ENCODE assay signal across 1 cellular context in the genomic region with DNA sequence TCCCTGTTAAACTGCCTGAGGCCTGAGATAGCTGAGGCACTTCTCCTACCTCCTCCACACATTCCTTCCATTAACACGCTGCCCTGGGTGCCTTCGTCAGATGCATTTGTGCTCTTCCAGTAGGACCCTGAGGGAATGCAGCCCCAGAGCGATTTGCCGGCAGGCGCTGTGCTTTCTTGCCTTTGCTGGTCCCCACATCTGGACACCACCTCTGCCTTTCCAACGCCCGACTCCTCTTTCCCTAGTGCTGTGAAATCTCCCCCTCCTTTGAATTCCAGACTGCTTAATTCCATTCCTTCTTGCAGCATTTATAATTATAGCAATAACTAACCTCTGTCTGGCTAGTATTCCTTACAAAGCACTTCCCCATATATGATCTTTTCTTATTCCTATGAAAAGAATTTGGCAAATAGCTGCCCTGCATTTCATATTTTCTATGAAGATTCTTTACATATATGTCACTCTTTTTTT.
TF ChIP-seq lines count a peak whose summit lies in the region.

No MANE protein-coding gene starts in this region.

TF ChIP-seq in GM23338, 12 proteins besides CTCF, POLR2A, EP300 and RAD21:
- TF ChIP-seq STAT1 (IDR thresholded peaks at IDR 0.05; ENCODE audit: unreplicated experiment) = no peak
- no peak for TF ChIP-seq POLR2AphosphoS5 (IDR thresholded peaks at IDR 0.05; ENCODE audit: low read depth)
- TF ChIP-seq, protein P1, sequence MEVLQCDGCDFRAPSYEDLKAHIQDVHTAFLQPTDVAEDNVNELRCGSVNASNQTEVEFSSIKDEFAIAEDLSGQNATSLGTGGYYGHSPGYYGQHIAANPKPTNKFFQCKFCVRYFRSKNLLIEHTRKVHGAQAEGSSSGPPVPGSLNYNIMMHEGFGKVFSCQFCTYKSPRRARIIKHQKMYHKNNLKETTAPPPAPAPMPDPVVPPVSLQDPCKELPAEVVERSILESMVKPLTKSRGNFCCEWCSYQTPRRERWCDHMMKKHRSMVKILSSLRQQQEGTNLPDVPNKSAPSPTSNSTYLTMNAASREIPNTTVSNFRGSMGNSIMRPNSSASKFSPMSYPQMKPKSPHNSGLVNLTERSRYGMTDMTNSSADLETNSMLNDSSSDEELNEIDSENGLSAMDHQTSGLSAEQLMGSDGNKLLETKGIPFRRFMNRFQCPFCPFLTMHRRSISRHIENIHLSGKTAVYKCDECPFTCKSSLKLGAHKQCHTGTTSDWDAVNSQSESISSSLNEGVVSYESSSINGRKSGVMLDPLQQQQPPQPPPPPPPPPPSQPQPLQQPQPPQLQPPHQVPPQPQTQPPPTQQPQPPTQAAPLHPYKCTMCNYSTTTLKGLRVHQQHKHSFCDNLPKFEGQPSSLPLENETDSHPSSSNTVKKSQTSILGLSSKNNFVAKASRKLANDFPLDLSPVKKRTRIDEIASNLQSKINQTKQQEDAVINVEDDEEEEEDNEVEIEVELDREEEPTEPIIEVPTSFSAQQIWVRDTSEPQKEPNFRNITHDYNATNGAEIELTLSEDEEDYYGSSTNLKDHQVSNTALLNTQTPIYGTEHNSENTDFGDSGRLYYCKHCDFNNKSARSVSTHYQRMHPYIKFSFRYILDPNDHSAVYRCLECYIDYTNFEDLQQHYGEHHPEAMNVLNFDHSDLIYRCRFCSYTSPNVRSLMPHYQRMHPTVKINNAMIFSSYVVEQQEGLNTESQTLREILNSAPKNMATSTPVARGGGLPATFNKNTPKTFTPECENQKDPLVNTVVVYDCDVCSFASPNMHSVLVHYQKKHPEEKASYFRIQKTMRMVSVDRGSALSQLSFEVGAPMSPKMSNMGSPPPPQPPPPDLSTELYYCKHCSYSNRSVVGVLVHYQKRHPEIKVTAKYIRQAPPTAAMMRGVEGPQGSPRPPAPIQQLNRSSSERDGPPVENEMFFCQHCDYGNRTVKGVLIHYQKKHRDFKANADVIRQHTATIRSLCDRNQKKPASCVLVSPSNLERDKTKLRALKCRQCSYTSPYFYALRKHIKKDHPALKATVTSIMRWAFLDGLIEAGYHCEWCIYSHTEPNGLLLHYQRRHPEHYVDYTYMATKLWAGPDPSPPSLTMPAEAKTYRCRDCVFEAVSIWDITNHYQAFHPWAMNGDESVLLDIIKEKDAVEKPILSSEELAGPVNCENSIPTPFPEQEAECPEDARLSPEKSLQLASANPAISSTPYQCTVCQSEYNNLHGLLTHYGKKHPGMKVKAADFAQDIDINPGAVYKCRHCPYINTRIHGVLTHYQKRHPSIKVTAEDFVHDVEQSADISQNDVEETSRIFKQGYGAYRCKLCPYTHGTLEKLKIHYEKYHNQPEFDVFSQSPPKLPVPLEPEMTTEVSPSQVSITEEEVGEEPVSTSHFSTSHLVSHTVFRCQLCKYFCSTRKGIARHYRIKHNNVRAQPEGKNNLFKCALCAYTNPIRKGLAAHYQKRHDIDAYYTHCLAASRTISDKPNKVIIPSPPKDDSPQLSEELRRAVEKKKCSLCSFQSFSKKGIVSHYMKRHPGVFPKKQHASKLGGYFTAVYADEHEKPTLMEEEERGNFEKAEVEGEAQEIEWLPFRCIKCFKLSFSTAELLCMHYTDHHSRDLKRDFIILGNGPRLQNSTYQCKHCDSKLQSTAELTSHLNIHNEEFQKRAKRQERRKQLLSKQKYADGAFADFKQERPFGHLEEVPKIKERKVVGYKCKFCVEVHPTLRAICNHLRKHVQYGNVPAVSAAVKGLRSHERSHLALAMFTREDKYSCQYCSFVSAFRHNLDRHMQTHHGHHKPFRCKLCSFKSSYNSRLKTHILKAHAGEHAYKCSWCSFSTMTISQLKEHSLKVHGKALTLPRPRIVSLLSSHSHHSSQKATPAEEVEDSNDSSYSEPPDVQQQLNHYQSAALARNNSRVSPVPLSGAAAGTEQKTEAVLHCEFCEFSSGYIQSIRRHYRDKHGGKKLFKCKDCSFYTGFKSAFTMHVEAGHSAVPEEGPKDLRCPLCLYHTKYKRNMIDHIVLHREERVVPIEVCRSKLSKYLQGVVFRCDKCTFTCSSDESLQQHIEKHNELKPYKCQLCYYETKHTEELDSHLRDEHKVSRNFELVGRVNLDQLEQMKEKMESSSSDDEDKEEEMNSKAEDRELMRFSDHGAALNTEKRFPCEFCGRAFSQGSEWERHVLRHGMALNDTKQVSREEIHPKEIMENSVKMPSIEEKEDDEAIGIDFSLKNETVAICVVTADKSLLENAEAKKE (CRISPR knock-in tag; IDR thresholded peaks at IDR 0.05) = no peak
- no peak for TF ChIP-seq CREB1 (CRISPR knock-in tag; IDR thresholded peaks at IDR 0.05; ENCODE audit: low read depth)
- no peak for TF ChIP-seq JUNB (IDR thresholded peaks at IDR 0.05; ENCODE audit: unreplicated experiment)
- TF ChIP-seq EZH2 (IDR thresholded peaks at IDR 0.05; ENCODE audit: low read depth, unreplicated experiment) = no peak
- TF ChIP-seq, protein P2, sequence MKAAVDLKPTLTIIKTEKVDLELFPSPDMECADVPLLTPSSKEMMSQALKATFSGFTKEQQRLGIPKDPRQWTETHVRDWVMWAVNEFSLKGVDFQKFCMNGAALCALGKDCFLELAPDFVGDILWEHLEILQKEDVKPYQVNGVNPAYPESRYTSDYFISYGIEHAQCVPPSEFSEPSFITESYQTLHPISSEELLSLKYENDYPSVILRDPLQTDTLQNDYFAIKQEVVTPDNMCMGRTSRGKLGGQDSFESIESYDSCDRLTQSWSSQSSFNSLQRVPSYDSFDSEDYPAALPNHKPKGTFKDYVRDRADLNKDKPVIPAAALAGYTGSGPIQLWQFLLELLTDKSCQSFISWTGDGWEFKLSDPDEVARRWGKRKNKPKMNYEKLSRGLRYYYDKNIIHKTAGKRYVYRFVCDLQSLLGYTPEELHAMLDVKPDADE (IDR thresholded peaks at IDR 0.05) = no peak
- TF ChIP-seq ZNF114 (CRISPR knock-in tag; IDR thresholded peaks at IDR 0.05) = no peak
- TF ChIP-seq, protein P3, sequence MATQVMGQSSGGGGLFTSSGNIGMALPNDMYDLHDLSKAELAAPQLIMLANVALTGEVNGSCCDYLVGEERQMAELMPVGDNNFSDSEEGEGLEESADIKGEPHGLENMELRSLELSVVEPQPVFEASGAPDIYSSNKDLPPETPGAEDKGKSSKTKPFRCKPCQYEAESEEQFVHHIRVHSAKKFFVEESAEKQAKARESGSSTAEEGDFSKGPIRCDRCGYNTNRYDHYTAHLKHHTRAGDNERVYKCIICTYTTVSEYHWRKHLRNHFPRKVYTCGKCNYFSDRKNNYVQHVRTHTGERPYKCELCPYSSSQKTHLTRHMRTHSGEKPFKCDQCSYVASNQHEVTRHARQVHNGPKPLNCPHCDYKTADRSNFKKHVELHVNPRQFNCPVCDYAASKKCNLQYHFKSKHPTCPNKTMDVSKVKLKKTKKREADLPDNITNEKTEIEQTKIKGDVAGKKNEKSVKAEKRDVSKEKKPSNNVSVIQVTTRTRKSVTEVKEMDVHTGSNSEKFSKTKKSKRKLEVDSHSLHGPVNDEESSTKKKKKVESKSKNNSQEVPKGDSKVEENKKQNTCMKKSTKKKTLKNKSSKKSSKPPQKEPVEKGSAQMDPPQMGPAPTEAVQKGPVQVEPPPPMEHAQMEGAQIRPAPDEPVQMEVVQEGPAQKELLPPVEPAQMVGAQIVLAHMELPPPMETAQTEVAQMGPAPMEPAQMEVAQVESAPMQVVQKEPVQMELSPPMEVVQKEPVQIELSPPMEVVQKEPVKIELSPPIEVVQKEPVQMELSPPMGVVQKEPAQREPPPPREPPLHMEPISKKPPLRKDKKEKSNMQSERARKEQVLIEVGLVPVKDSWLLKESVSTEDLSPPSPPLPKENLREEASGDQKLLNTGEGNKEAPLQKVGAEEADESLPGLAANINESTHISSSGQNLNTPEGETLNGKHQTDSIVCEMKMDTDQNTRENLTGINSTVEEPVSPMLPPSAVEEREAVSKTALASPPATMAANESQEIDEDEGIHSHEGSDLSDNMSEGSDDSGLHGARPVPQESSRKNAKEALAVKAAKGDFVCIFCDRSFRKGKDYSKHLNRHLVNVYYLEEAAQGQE (IDR thresholded peaks at IDR 0.05; ENCODE audit: unreplicated experiment) = no peak
